ENCODE assay signal across 8 cellular contexts in the genomic region with DNA sequence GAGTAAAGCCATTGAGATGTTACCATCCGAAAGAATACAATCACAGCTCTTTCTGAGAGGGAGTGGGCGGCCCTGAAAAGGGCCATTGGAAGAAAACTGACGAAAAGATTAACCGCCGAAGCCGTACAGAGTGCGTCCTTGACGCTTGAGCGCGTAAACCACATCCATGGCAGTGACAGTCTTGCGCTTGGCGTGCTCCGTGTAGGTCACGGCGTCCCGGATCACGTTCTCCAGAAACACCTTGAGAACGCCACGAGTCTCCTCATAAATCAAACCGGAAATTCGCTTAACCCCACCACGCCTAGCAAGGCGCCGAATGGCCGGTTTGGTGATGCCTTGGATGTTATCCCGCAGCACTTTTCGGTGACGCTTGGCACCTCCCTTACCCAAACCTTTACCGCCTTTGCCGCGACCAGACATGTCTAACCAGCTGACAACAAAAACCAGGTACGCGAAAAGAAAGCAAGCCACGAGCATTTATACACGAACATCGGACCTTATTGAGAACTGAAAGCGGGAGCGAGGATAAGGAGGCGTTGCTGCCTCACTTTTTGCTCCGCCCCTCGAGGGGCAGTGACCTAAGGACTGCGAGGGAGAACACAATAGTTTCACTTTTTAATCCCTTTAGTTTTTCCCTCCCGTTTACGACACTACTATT.
DNase-seq lines count a peak whose midpoint lies in the region; ATAC-seq and TF ChIP-seq lines count a peak whose summit lies in the region.

No MANE protein-coding gene starts in this region.

- peak overlapping the region; percentile 82 for H2BK15ac ChIP-seq in mesenchymal stem cell (ENCODE audit: low read depth, poor library complexity, severe bottlenecking)

- no peaks in the 10 kb centered on the region for H3K36me3 Mint-ChIP-seq in CD8-positive, alpha-beta T cell

- H3K27me3 ChIP-seq in CD8-positive, alpha-beta T cell (ENCODE audit: insufficient read depth, low read length), result no peaks in the 10 kb centered on the region
- no peaks in the 10 kb centered on the region for H3K27me3 ChIP-seq in mesenchymal stem cell (ENCODE audit: control insufficient read depth in 1 of 2, insufficient read depth in 1 of 2, low read length in 2 of 2)

- H3K23ac ChIP-seq in mesenchymal stem cell (ENCODE audit: low read length in 2 of 2), result no peak overlapping the region

- intact Hi-C loops in CD8-positive, alpha-beta T cell (cut with DNase I, micrococcal nuclease), result loop anchor here (1.0 to 10.0 kb wide), 13 partner anchors 16 to 1865 kb away; partner anchors contain the start of genes ABT1 (in 1 of the 2) and ZNF184 (in 1 of the 2)

- H3K4me3 ChIP-seq in CD8-positive, alpha-beta T cell (ENCODE audit: low read depth, low read length), result peak overlapping the region; percentile 50
- peak overlapping the region; percentile 70 to 85 for H3K4me3 ChIP-seq in mesenchymal stem cell (ENCODE audit: insufficient read depth in 1 of 2, low read depth in 1 of 2, low read length in 2 of 2)

- peak overlapping the region; percentile 33 to 61 for H2BK12ac ChIP-seq in mesenchymal stem cell (ENCODE audit: low read length in 2 of 2)

- H3K9ac ChIP-seq in mesenchymal stem cell (ENCODE audit: low read length), result peak overlapping the region; percentile 92

- peaks cover 52% of the 10 kb centered on the region for H3K4me1 Mint-ChIP-seq in CD8-positive, alpha-beta T cell (ENCODE audit: low read depth)

- peaks cover 31% of the 10 kb centered on the region for H3K4me1 ChIP-seq in CD8-positive, alpha-beta T cell (ENCODE audit: insufficient read depth, low read length)
- H3K4me1 ChIP-seq in mesenchymal stem cell (ENCODE audit: control insufficient read depth, insufficient read depth, low read depth, low read length), result peaks cover 5% of the 10 kb centered on the region

- no peaks in the 10 kb centered on the region for H3K36me3 ChIP-seq in CD8-positive, alpha-beta T cell (ENCODE audit: insufficient read depth, low read length)
- no peaks in the 10 kb centered on the region for H3K36me3 ChIP-seq in mesenchymal stem cell (ENCODE audit: control insufficient read depth in 1 of 2, insufficient read depth in 2 of 2, low read depth in 1 of 2, low read length in 2 of 2)

- peak; percentile 82 to 96 (median 87) for DNase-seq in CD8-positive, alpha-beta T cell
- DNase-seq in GM20000 (ENCODE audit: low spot score) (peak; percentile 63), HT-29 (ENCODE audit: low spot score) (peak; percentile 100), mesenchymal stem cell (peak; percentile 93)
- peak; percentile 86 for DNase-seq in NK-92 treated with Interleukin-12 subunit alpha and Interleukin-12 subunit beta, amount 100 ng/mL, for 24 hours (lab: John Stamatoyannopoulos, UW)
- DNase-seq in activated CD8-positive, alpha-beta memory T cell treated with anti-CD3 and anti-CD28 coated beads for 24 hours, result peak; percentile 96
- peak; percentile 85 for DNase-seq in effector CD8-positive, alpha-beta T cell (lab: John Stamatoyannopoulos, UW)
- peak; percentile 61 for DNase-seq in stimulated activated CD8-positive, alpha-beta memory T cell treated with anti-CD3 and anti-CD28 coated beads, Interleukin-15, amount 100 ng/mL, for 24 hours (ENCODE audit: low read depth)

- peak; percentile 73 for ATAC-seq in CD8-positive, alpha-beta T cell

- peak overlapping the region; percentile 93 for H3K27ac ChIP-seq in CD8-positive, alpha-beta T cell (ENCODE audit: low read depth, low read length)
- H3K27ac ChIP-seq in mesenchymal stem cell (ENCODE audit: low read length, poor library complexity, severe bottlenecking), result peak overlapping the region; percentile 84

- no peak overlapping the region for H2BK120ac ChIP-seq in mesenchymal stem cell (ENCODE audit: low read depth, low read length)

- H3K27ac Mint-ChIP-seq in CD8-positive, alpha-beta T cell, result peak overlapping the region; percentile 98

- peak overlapping the region; percentile 8 to 27 for H3K4ac ChIP-seq in mesenchymal stem cell (ENCODE audit: low read depth in 1 of 2, low read length in 2 of 2)

- H3K79me1 ChIP-seq in mesenchymal stem cell (replicated peaks; ENCODE audit: low read length, poor library complexity, severe bottlenecking), result no peaks in the 10 kb centered on the region

- peak overlapping the region; percentile 18 for H4K91ac ChIP-seq in mesenchymal stem cell (ENCODE audit: low read length)

- POLR2A ChIA-PET in CD8-positive, alpha-beta T cell (lab: Charles Lee), result interaction anchor here (0.8 to 15.9 kb wide), 44 partner anchors 8 to 1868 kb away, joined by 3 to 506 read pairs (median 6); partner anchors contain the start of genes HFE and TRIM38

- no peak for TF ChIP-seq CTCF in CD8-positive, alpha-beta T cell (IDR thresholded peaks at IDR 0.05)
- no peak for TF ChIP-seq CTCF in GM20000 (IDR thresholded peaks at IDR 0.05; ENCODE audit: extremely low read depth, missing control alignments)

- no peak overlapping the region for H2AK5ac ChIP-seq in mesenchymal stem cell (ENCODE audit: low read length, severe bottlenecking)

- no peaks in the 10 kb centered on the region for H3K27me3 Mint-ChIP-seq in CD8-positive, alpha-beta T cell (ENCODE audit: low read depth)

- H3K14ac ChIP-seq in mesenchymal stem cell (ENCODE audit: low read length in 2 of 2), result peak overlapping the region in 1 of 2 experiments; percentile 30

- CTCF ChIA-PET in CD8-positive, alpha-beta T cell (lab: Charles Lee), result interaction anchor here (0.7 to 4.4 kb wide), 18 partner anchors 10 to 244 kb away, joined by 3 to 51 read pairs (median 5); a partner anchor contains a TSS

- under 1% methylated on average over 41 of the region's 44 CpGs for WGBS in mesenchymal stem cell

- peak overlapping the region; percentile 90 for H3K4me2 ChIP-seq in mesenchymal stem cell (ENCODE audit: low read length, poor library complexity, severe bottlenecking)

- peak overlapping the region; percentile 49 for H4K8ac ChIP-seq in mesenchymal stem cell (ENCODE audit: low read length)

- H2AFZ ChIP-seq in mesenchymal stem cell (ENCODE audit: low read depth, low read length), result peak overlapping the region; percentile 42

- no peaks in the 10 kb centered on the region for H3K9me3 Mint-ChIP-seq in CD8-positive, alpha-beta T cell

- H2BK5ac ChIP-seq in mesenchymal stem cell (ENCODE audit: low read depth, low read length, poor library complexity, severe bottlenecking), result peak overlapping the region; percentile 49

- H3K4me3 Mint-ChIP-seq in CD8-positive, alpha-beta T cell, result peak overlapping the region; percentile 86

- H3K18ac ChIP-seq in mesenchymal stem cell (ENCODE audit: low read depth in 1 of 2, low read length in 2 of 2), result peak overlapping the region; percentile 83 to 92

- no peaks in the 10 kb centered on the region for H3K9me3 ChIP-seq in CD8-positive, alpha-beta T cell (ENCODE audit: low read length)
- H3K9me3 ChIP-seq in mesenchymal stem cell (ENCODE audit: control insufficient read depth, low read length), result no peaks in the 10 kb centered on the region

Comparison
In these comparisons a context has a peak if more than half of its experiments do, and no peak if none do; other contexts are left out.
1. Peak in every context shown above with its lines: DNase-seq, ATAC-seq, H3K4me3 ChIP-seq and H3K27ac ChIP-seq.